Comparison of ENCODE assay signal across 1 cellular context in genomic region chr17:73191443-73192218, GRCh38.
TF ChIP-seq lines count a peak whose summit lies in the region.

No MANE protein-coding gene starts in this region.

TF ChIP-seq in HepG2, 621 proteins besides CTCF, POLR2A, EP300 and RAD21 (continued from another document and continues in another):
- TF ChIP-seq MYC (CRISPR knock-in tag; IDR thresholded peaks at IDR 0.05; ENCODE audit: borderline replicate concordance): peak; percentile 29; the same call in 1 of the 2 replicates
- TF ChIP-seq BCL6 (CRISPR knock-in tag; IDR thresholded peaks at IDR 0.05): 0 out of 2 replicates have a peak, but pooled peaks have one; percentile 7
- TF ChIP-seq SMAD9 (CRISPR knock-in tag; IDR thresholded peaks at IDR 0.05): no peak
- no peak for TF ChIP-seq ZBTB7A (CRISPR knock-in tag; IDR thresholded peaks at IDR 0.05)
- TF ChIP-seq, protein P1, sequence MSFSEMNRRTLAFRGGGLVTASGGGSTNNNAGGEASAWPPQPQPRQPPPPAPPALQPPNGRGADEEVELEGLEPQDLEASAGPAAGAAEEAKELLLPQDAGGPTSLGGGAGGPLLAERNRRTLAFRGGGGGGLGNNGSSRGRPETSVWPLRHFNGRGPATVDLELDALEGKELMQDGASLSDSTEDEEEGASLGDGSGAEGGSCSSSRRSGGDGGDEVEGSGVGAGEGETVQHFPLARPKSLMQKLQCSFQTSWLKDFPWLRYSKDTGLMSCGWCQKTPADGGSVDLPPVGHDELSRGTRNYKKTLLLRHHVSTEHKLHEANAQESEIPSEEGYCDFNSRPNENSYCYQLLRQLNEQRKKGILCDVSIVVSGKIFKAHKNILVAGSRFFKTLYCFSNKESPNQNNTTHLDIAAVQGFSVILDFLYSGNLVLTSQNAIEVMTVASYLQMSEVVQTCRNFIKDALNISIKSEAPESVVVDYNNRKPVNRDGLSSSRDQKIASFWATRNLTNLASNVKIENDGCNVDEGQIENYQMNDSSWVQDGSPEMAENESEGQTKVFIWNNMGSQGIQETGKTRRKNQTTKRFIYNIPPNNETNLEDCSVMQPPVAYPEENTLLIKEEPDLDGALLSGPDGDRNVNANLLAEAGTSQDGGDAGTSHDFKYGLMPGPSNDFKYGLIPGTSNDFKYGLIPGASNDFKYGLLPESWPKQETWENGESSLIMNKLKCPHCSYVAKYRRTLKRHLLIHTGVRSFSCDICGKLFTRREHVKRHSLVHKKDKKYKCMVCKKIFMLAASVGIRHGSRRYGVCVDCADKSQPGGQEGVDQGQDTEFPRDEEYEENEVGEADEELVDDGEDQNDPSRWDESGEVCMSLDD (CRISPR knock-in tag; IDR thresholded peaks at IDR 0.05; ENCODE audit: borderline replicate concordance): no peak
- TF ChIP-seq SKIL (CRISPR knock-in tag; IDR thresholded peaks at IDR 0.05; ENCODE audit: borderline replicate concordance): no peak
- no peak for TF ChIP-seq CHD4 (IDR thresholded peaks at IDR 0.05; ENCODE audit: borderline replicate concordance, low read length)
- TF ChIP-seq SNAI1 (CRISPR knock-in tag; IDR thresholded peaks at IDR 0.05; ENCODE audit: borderline replicate concordance): 0 out of 2 replicates have a peak, but pooled peaks have one; percentile 52
- TF ChIP-seq ZNF317 (CRISPR knock-in tag; IDR thresholded peaks at IDR 0.05): no peak
- TF ChIP-seq ARID2 (CRISPR knock-in tag; IDR thresholded peaks at IDR 0.05; ENCODE audit: borderline replicate concordance): 0 out of 2 replicates have a peak, but pooled peaks have one; percentile 25
- TF ChIP-seq CEBPG (CRISPR knock-in tag; IDR thresholded peaks at IDR 0.05): peak; percentile 53; the same call in 1 of the 2 replicates
- TF ChIP-seq KLF16 (CRISPR knock-in tag; IDR thresholded peaks at IDR 0.05): 0 out of 4 replicates have a peak, but pooled peaks of 1 of the 2 experiments have one; percentile 37
- TF ChIP-seq ARHGAP35 (CRISPR knock-in tag; IDR thresholded peaks at IDR 0.05; ENCODE audit: borderline replicate concordance): no peak
- no peak for TF ChIP-seq DMTF1 (CRISPR knock-in tag; IDR thresholded peaks at IDR 0.05)
- no peak for TF ChIP-seq MBNL3 (CRISPR knock-in tag; conservative IDR thresholded peaks at IDR 0.05)
- 0 out of 2 replicates have a peak, but pooled peaks have one; percentile 19 for TF ChIP-seq ZNF274 (CRISPR knock-in tag; IDR thresholded peaks at IDR 0.05)
- no peak for TF ChIP-seq PITX1 (CRISPR knock-in tag; IDR thresholded peaks at IDR 0.05)
- TF ChIP-seq ZNF547 (CRISPR knock-in tag; IDR thresholded peaks at IDR 0.05): no peak
- TF ChIP-seq TFDP1 (CRISPR knock-in tag; IDR thresholded peaks at IDR 0.05; ENCODE audit: borderline replicate concordance): peak; percentile 89; the same call in 1 of the 2 replicates
- 0 out of 2 replicates have a peak, but pooled peaks have one; percentile 25 for TF ChIP-seq ATF7-NPFF (CRISPR knock-in tag; IDR thresholded peaks at IDR 0.05; ENCODE audit: low read depth)
- peak; percentile 10 for TF ChIP-seq ZNF407 (CRISPR knock-in tag; IDR thresholded peaks at IDR 0.05; ENCODE audit: not compliant biosample characterization)
- peak; percentile 81 for TF ChIP-seq E2F1 (CRISPR knock-in tag; IDR thresholded peaks at IDR 0.05)
- no peak for TF ChIP-seq NONO (IDR thresholded peaks at IDR 0.05)
- TF ChIP-seq NONO (CRISPR knock-in tag; conservative IDR thresholded peaks at IDR 0.05): peak; percentile 38; the same call in 1 of the 2 replicates
- TF ChIP-seq ZMYM4 (CRISPR knock-in tag; IDR thresholded peaks at IDR 0.05): 0 out of 2 replicates have a peak, but pooled peaks have one; percentile 10
- no peak for TF ChIP-seq ZNF605 (CRISPR knock-in tag; IDR thresholded peaks at IDR 0.05)
- 0 out of 2 replicates have a peak, but pooled peaks have one; percentile 53 for TF ChIP-seq ZNF44 (CRISPR knock-in tag; IDR thresholded peaks at IDR 0.05)
- 0 out of 2 replicates have a peak, but pooled peaks have one; percentile 11 for TF ChIP-seq GLI4 (CRISPR knock-in tag; IDR thresholded peaks at IDR 0.05; ENCODE audit: borderline replicate concordance)
- TF ChIP-seq ZNF792 (CRISPR knock-in tag; IDR thresholded peaks at IDR 0.05): no peak
- no peak for TF ChIP-seq ZNF276 (CRISPR knock-in tag; IDR thresholded peaks at IDR 0.05; ENCODE audit: low read depth)
- TF ChIP-seq ZSCAN22 (CRISPR knock-in tag; IDR thresholded peaks at IDR 0.05): no peak
- TF ChIP-seq MIXL1 (CRISPR knock-in tag; IDR thresholded peaks at IDR 0.05): peak; percentile 54; the same call in 1 of the 2 replicates
- TF ChIP-seq, protein P2, sequence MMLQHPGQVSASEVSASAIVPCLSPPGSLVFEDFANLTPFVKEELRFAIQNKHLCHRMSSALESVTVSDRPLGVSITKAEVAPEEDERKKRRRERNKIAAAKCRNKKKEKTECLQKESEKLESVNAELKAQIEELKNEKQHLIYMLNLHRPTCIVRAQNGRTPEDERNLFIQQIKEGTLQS (CRISPR knock-in tag; IDR thresholded peaks at IDR 0.05): no peak
- peak; percentile 77 for TF ChIP-seq SMC3 (IDR thresholded peaks at IDR 0.05; ENCODE audit: low read length)
- TF ChIP-seq HOXA3 (CRISPR knock-in tag; IDR thresholded peaks at IDR 0.05): 0 out of 2 replicates have a peak, but pooled peaks have one; percentile 30
- TF ChIP-seq ELF4 (CRISPR knock-in tag; IDR thresholded peaks at IDR 0.05; ENCODE audit: borderline replicate concordance): no peak
- 0 out of 2 replicates have a peak, but pooled peaks have one; percentile 11 for TF ChIP-seq ZC3H13 (CRISPR knock-in tag; IDR thresholded peaks at IDR 0.05)
- TF ChIP-seq, protein P3, sequence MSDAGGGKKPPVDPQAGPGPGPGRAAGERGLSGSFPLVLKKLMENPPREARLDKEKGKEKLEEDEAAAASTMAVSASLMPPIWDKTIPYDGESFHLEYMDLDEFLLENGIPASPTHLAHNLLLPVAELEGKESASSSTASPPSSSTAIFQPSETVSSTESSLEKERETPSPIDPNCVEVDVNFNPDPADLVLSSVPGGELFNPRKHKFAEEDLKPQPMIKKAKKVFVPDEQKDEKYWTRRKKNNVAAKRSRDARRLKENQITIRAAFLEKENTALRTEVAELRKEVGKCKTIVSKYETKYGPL (CRISPR knock-in tag; IDR thresholded peaks at IDR 0.05): no peak
- no peak for TF ChIP-seq ZNF775 (CRISPR knock-in tag; IDR thresholded peaks at IDR 0.05; ENCODE audit: borderline replicate concordance)
- no peak for TF ChIP-seq ZNF549 (CRISPR knock-in tag; IDR thresholded peaks at IDR 0.05)
- no peak for TF ChIP-seq ZNF749 (CRISPR knock-in tag; IDR thresholded peaks at IDR 0.05; ENCODE audit: borderline replicate concordance)
